8 cellular contexts compared by ENCODE assay signal in genomic region chr22:46150615-46151423, GRCh38. TPM values are rescaled to one million over a fixed set of nuclear protein-coding genes. Genes with fewer than 3 reads are reported as not detected.
DNase-seq lines count a peak whose midpoint lies in the region; ATAC-seq and TF ChIP-seq lines count a peak whose summit lies in the region.

No MANE protein-coding gene starts in this region.

- H3K27me3 ChIP-seq in aorta (ENCODE audit: control insufficient read depth in 1 of 2, insufficient read depth in 2 of 2, low read length in 1 of 2) = no peaks in the 10 kb centered on the region

- peaks cover 35% of the 10 kb centered on the region for H3K27me3 Mint-ChIP-seq in progenitor cell of endocrine pancreas

- H3K9me3 ChIP-seq in aorta (ENCODE audit: control insufficient read depth, low read length) = no peaks in the 10 kb centered on the region

- TF ChIP-seq CTCF in GM10266 (IDR thresholded peaks at IDR 0.05; ENCODE audit: control insufficient read depth, insufficient read depth, low read depth, missing control alignments) (no peak), progenitor cell of endocrine pancreas (IDR thresholded peaks at IDR 0.05; ENCODE audit: unreplicated experiment) (no peak)

- H3K4me3 Mint-ChIP-seq in progenitor cell of endocrine pancreas (ENCODE audit: low read depth) = peak overlapping the region; percentile 79

- no peaks in the 10 kb centered on the region for H3K36me3 ChIP-seq in aorta (ENCODE audit: control insufficient read depth in 1 of 2, insufficient read depth in 2 of 2, low read length in 1 of 2)

- intact Hi-C loops in head of caudate nucleus (cut with DNase I) (no loop called here), aorta (cut with DNase I) (loop anchor here (5.0 to 10.0 kb wide), 3 partner anchors 94 to 146 kb away; partner anchors contain the start of genes GTSE1 (in 1 of the 2) and TTC38 (in 1 of the 2))

- H3K27ac ChIP-seq in aorta (ENCODE audit: low read depth in 1 of 2, low read length in 2 of 2) = peak overlapping the region in 1 of 2 donors; percentile 49

- WGBS in aorta, 2 donors = 0 to 1% methylated on average over 62 to 105 of the region's 105 CpGs

- H3K4me3 ChIP-seq in aorta (ENCODE audit: low read length in 2 of 2) = peak overlapping the region; percentile 57 to 83

- H3K4me1 ChIP-seq in aorta (ENCODE audit: control insufficient read depth in 1 of 2, insufficient read depth in 2 of 2, low read length in 2 of 2) = no peaks in the 10 kb centered on the region

- peaks cover 9% of the 10 kb centered on the region for H3K4me1 Mint-ChIP-seq in progenitor cell of endocrine pancreas (ENCODE audit: low read depth)

- ATAC-seq in HG02571 (IDR thresholded peaks at IDR 0.05; ENCODE audit: unreplicated experiment) = peak; percentile 20
- ATAC-seq in aorta (ENCODE audit: low FRiP score) = peak; percentile 33
- ATAC-seq in GM21367 (IDR thresholded peaks at IDR 0.05; ENCODE audit: unreplicated experiment) = no peak

- peak; percentile 83 for DNase-seq in GM10266 (ENCODE audit: extremely low spot score)
- DNase-seq in OCI-M1 (lab: John Stamatoyannopoulos, UW) = peak; percentile 38
- DNase-seq in activated effector memory CD4-positive, alpha-beta T cell treated with Interleukin-2 at 50 U/mL for 16 hours = peak; percentile 35
- peak in 23 of 42 donors; percentile 28 to 81 (median 46) for DNase-seq in head of caudate nucleus
- peak; percentile 41 for DNase-seq in progenitor cell of endocrine pancreas (ENCODE audit: low spot score, unreplicated experiment)
- DNase-seq in aorta = peak in 1 of 2 donors; percentile 82

- no peaks in the 10 kb centered on the region for H3K9me3 Mint-ChIP-seq in progenitor cell of endocrine pancreas (ENCODE audit: low read depth)

- H3K36me3 Mint-ChIP-seq in progenitor cell of endocrine pancreas (ENCODE audit: insufficient read depth) = peaks cover 5% of the 10 kb centered on the region

- no peak overlapping the region for H3K27ac Mint-ChIP-seq in progenitor cell of endocrine pancreas

RNA-seq across cellular contexts. Expression of gene PPARA, which starts 0.5 kb away (rescaled TPM):
- 33.5 and 33.6 TPM in 2 replicates for total RNA-seq in progenitor cell of endocrine pancreas
- total RNA-seq in aorta = 10 to 100 TPM; 29.6 to 32.1 TPM
- polyA plus RNA-seq in aorta = 1 to 10 TPM; 6.9 to 9.8 TPM
